In the genomic region with DNA sequence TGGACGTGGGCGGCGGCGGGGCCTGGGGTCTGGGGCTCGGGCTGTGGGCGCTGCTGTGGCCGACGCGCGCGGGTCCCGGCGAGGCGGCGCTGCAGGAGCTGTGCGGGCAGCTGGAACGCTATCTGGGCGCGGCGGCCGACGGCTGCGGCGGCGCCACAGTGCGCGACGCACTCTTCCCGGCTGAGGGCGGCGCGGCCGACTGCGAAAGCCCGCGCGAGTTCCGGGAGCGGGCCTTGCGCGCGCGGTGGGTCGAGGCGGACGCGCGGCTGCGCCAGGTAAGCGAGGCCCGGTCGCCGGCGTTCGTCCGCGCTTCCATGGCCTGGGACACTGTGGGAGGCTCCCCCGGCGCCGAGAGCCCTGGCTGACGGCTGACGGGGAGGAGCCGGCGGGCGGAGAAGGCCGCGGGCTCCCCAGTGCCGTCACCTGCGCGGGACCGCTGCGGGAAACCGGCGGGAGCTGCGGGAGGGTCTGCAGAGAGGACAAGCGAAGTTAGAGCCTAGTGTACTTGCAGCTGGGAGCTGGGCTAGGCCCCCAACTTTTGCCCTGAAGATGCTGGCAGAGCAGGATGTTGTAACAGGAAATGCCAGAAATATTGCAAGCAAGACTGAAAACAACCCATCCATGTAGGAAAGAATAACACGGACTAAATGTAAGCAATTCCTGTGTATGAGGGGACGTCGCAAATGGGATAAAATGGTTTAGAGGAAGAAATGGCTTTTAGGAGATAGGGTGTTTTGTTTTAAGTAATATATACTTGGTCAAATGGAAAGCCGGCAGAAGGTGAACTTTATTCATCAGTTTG, we compare ENCODE assay signal across 8 cellular contexts. TPM values are rescaled to one million over a fixed set of nuclear protein-coding genes. Genes with fewer than 3 reads are reported as not detected.
DNase-seq lines count a peak whose midpoint lies in the region; ATAC-seq and TF ChIP-seq lines count a peak whose summit lies in the region.

No MANE protein-coding gene starts in this region.

- peaks cover 0 to 3% of the 10 kb centered on the region in 2 donors for H3K27me3 Mint-ChIP-seq in CD8-positive, alpha-beta memory T cell
- no peaks in the 10 kb centered on the region for H3K27me3 Mint-ChIP-seq in chondrocyte (ENCODE audit: low read depth)
- H3K27me3 Mint-ChIP-seq in stimulated activated memory B cell treated with anti-CD40 and anti-IgM and Interleukin-4, amounts not matched to agents 10 μg/mL and 1 μg/mL and 100 μg/mL, for 72 hours: no peaks in the 10 kb centered on the region

- H3K36me3 Mint-ChIP-seq in CD8-positive, alpha-beta memory T cell: peaks cover 3 to 38% (median 8%) of the 10 kb centered on the region in 3 donors
- peaks cover 8% of the 10 kb centered on the region for H3K36me3 Mint-ChIP-seq in chondrocyte (ENCODE audit: low read depth)
- peaks cover 20% of the 10 kb centered on the region for H3K36me3 Mint-ChIP-seq in stimulated activated memory B cell treated with anti-CD40 and anti-IgM and Interleukin-4, amounts not matched to agents 10 μg/mL and 1 μg/mL and 100 μg/mL, for 72 hours

- peak overlapping the region; percentile 93 to 100 (median 98) for H3K27ac Mint-ChIP-seq in CD8-positive, alpha-beta memory T cell
- peak overlapping the region; percentile 81 for H3K27ac Mint-ChIP-seq in chondrocyte (ENCODE audit: unreplicated experiment)
- H3K27ac Mint-ChIP-seq in stimulated activated memory B cell treated with anti-CD40 and anti-IgM and Interleukin-4, amounts not matched to agents 10 μg/mL and 1 μg/mL and 100 μg/mL, for 72 hours: peak overlapping the region; percentile 88

- H3K9me3 Mint-ChIP-seq in CD8-positive, alpha-beta memory T cell: no peaks in the 10 kb centered on the region
- no peaks in the 10 kb centered on the region for H3K9me3 Mint-ChIP-seq in chondrocyte (ENCODE audit: low read depth)
- H3K9me3 Mint-ChIP-seq in stimulated activated memory B cell treated with anti-CD40 and anti-IgM and Interleukin-4, amounts not matched to agents 10 μg/mL and 1 μg/mL and 100 μg/mL, for 72 hours: peaks cover 3% of the 10 kb centered on the region

- peak overlapping the region; percentile 68 for H3K4me3 ChIP-seq in CD8-positive, alpha-beta memory T cell (ENCODE audit: low read length)

- peak overlapping the region; percentile 91 for H3K27ac ChIP-seq in CD8-positive, alpha-beta memory T cell (ENCODE audit: low read depth, low read length)

- CTCF ChIA-PET in CD8-positive, alpha-beta memory T cell (lab: Charles Lee): interaction anchor here (1.0 to 2.0 kb wide), 3 partner anchors 10 to 270 kb away, joined by 3 to 11 read pairs (median 3); partner anchors contain the start of gene RPS17

- POLR2A ChIA-PET in CD8-positive, alpha-beta memory T cell (lab: Charles Lee): interaction anchor here (0.9 to 3.0 kb wide), 8 partner anchors 60 to 270 kb away, joined by 3 to 19 read pairs (median 6); partner anchors contain the start of genes CPEB1, RAMAC and RPS17

- ATAC-seq in GM19467 (IDR thresholded peaks at IDR 0.05; ENCODE audit: unreplicated experiment): peak; percentile 13
- no peak for ATAC-seq in left lobe of liver
- ATAC-seq in stimulated activated memory B cell treated with anti-CD40 and anti-IgM and Interleukin-4, amounts not matched to agents 10 μg/mL and 1 μg/mL and 100 μg/mL, for 72 hours: peak; percentile 39

- peak; percentile 11 for TF ChIP-seq CTCF in chondrocyte (IDR thresholded peaks at IDR 0.05)

- no peaks in the 10 kb centered on the region for H3K27me3 ChIP-seq in CD8-positive, alpha-beta memory T cell (ENCODE audit: insufficient read depth, low read length, poor library complexity, severe bottlenecking)

- H3K36me3 ChIP-seq in CD8-positive, alpha-beta memory T cell (ENCODE audit: insufficient read depth, low read length): peaks cover 1% of the 10 kb centered on the region

- peak in 4 of 5 donors; percentile 8 to 56 (median 42) for DNase-seq in CD8-positive, alpha-beta memory T cell
- peak; percentile 54 for DNase-seq in HT1080 (ENCODE audit: low read depth)
- peak in 3 of 5 experiments; percentile 18 to 70 (median 20) for DNase-seq in T-helper 2 cell
- no peak for DNase-seq in chondrocyte (ENCODE audit: low spot score)
- peak; percentile 55 for DNase-seq in left lobe of liver (ENCODE audit: low spot score)
- no peak for DNase-seq in NCI-H146 treated with DMSO at 0.1 percent for 48 hours (lab: John Stamatoyannopoulos, UW; ENCODE audit: unreplicated experiment)

- peak overlapping the region; percentile 88 to 96 (median 95) for H3K4me3 Mint-ChIP-seq in CD8-positive, alpha-beta memory T cell
- peak overlapping the region; percentile 77 for H3K4me3 Mint-ChIP-seq in chondrocyte (ENCODE audit: unreplicated experiment)
- peak overlapping the region; percentile 84 for H3K4me3 Mint-ChIP-seq in stimulated activated memory B cell treated with anti-CD40 and anti-IgM and Interleukin-4, amounts not matched to agents 10 μg/mL and 1 μg/mL and 100 μg/mL, for 72 hours

- H3K9me3 ChIP-seq in CD8-positive, alpha-beta memory T cell (ENCODE audit: low read length): no peaks in the 10 kb centered on the region

- H3K4me1 ChIP-seq in CD8-positive, alpha-beta memory T cell (ENCODE audit: insufficient read depth, low read length): peaks cover 28% of the 10 kb centered on the region

- H3K4me1 Mint-ChIP-seq in CD8-positive, alpha-beta memory T cell: peaks cover 36 to 43% (median 42%) of the 10 kb centered on the region in 3 donors
- peaks cover 42% of the 10 kb centered on the region for H3K4me1 Mint-ChIP-seq in chondrocyte (ENCODE audit: low read depth)
- H3K4me1 Mint-ChIP-seq in stimulated activated memory B cell treated with anti-CD40 and anti-IgM and Interleukin-4, amounts not matched to agents 10 μg/mL and 1 μg/mL and 100 μg/mL, for 72 hours: peaks cover 52% of the 10 kb centered on the region

RNA-seq across cellular contexts. Expression of gene WHAMM, which starts 0.8 kb away (rescaled TPM):
- 1 to 10 TPM; 9.3 to 9.7 TPM for total RNA-seq in CD8-positive, alpha-beta memory T cell
- 6.6 TPM for polyA plus RNA-seq in CD8-positive, alpha-beta memory T cell
- total RNA-seq in HT1080 (2014; rRNA removed; shearing (Covaris generic)): 2.9 and 3.6 TPM in 2 replicates
- 4.6 and 5.2 TPM in 2 replicates for polyA plus RNA-seq in HT1080 (2015; cell fraction: cytosol; rRNA removed)
- 4.6 and 5.8 TPM in 2 replicates for polyA plus RNA-seq in HT1080 (2015; cell fraction: nucleus; rRNA removed)
- total RNA-seq in chondrocyte: 6.4 to 10.0 TPM (median 9.1 TPM) in 3 replicates
- 5.0 TPM for total RNA-seq in left lobe of liver

RNA-seq across cellular contexts. Expression of gene FSD2, which starts 4.4 kb away (rescaled TPM):
- not detected for total RNA-seq in CD8-positive, alpha-beta memory T cell
- 0.16 TPM for polyA plus RNA-seq in CD8-positive, alpha-beta memory T cell
- total RNA-seq in HT1080 (2014; rRNA removed; shearing (Covaris generic)): not detected in 2 replicates
- not detected in 2 replicates for polyA plus RNA-seq in HT1080 (2015; cell fraction: cytosol; rRNA removed)
- polyA plus RNA-seq in HT1080 (2015; cell fraction: nucleus; rRNA removed): not detected in 2 replicates
- not detected in 3 replicates for total RNA-seq in chondrocyte
- not detected for total RNA-seq in left lobe of liver

Comparison
In these comparisons a context has a peak if more than half of its experiments do, and no peak if none do; other contexts are left out.
1. DNase-seq: peak in CD8-positive, alpha-beta memory T cell (4 of 5), HT1080 (single experiment), T-helper 2 cell (3 of 5) and left lobe of liver (single experiment); none in chondrocyte (single experiment) and NCI-H146 treated with DMSO at 0.1 percent for 48 hours (single experiment).
2. Peak in every context shown above with its lines, with median percentiles within 50 percentile points of each other: H3K27ac Mint-ChIP-seq and H3K4me3 Mint-ChIP-seq.